10 cellular contexts compared by ENCODE assay signal in the genomic region with DNA sequence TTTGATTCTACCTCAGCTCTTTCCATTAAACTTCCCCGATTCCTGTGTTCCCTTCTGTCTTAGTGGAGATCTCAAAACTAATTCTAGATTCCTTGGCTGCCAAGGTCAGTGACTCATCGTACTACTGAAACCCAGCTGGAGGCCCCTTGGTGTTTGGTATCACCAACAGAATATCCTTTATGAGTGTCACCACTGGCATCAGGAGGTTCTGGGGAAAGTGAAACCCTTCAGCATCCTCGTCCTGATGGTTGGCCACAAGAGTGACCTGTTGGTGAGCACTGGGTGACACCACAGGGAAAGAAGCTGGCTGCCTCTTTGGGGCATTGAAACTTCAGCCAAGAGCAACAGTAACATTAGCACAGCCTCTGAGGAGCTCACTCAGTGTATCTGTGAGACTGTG. TPM values are rescaled to one million over a fixed set of nuclear protein-coding genes. Genes with fewer than 3 reads are reported as not detected.
DNase-seq lines count a peak whose midpoint lies in the region; ATAC-seq and TF ChIP-seq lines count a peak whose summit lies in the region.
"Had no signal": no experiment of that assay in that cellular context is flagged by ENCODE, and none has a peak within 500 bp of the region (broad histone marks: within the 10 kb centered on the region; RNA-seq: fewer than 3 reads in every experiment).

No MANE protein-coding gene starts in this region.

- intact Hi-C loops in mammary epithelial cell (cut with micrococcal nuclease) (loop anchor here (1.0 to 2.0 kb wide), 3 partner anchors 21 to 353 kb away; no protein-coding TSS in a partner anchor), ovary (cut with DNase I) (loop anchor here in 2 of 4 donors (2.0 to 10.0 kb wide), 4 partner anchors 83 to 354 kb away; no protein-coding TSS in a partner anchor)

- no peak for TF ChIP-seq POLR2A in ovary (IDR thresholded peaks at IDR 0.05)

- peak overlapping the region; percentile 31 for H3K9ac ChIP-seq in mammary epithelial cell (ENCODE audit: insufficient read depth, low read length)

- H3K9me3 ChIP-seq in mammary epithelial cell (replicated peaks; ENCODE audit: insufficient read depth, low read length) = no peaks in the 10 kb centered on the region
- H3K9me3 ChIP-seq in ovary = no peaks in the 10 kb centered on the region

- peak overlapping the region; percentile 7 for H3K4me2 ChIP-seq in mammary epithelial cell (ENCODE audit: insufficient read depth, low read depth, low read length)

- H3K4me1 ChIP-seq in mammary epithelial cell (ENCODE audit: insufficient read depth, low read length) (peaks cover 27% of the 10 kb centered on the region), ovary (ENCODE audit: insufficient read depth) (peaks cover 2% of the 10 kb centered on the region)

- H3K36me3 ChIP-seq in GM06990 (ENCODE audit: control insufficient read depth, insufficient read depth, low read length) = peaks cover 11% of the 10 kb centered on the region
- peaks cover 13% of the 10 kb centered on the region for H3K36me3 ChIP-seq in mammary epithelial cell (ENCODE audit: insufficient read depth, low read length)
- no peaks in the 10 kb centered on the region for H3K36me3 ChIP-seq in ovary

- CTCF ChIA-PET in mammary epithelial cell (lab: Charles Lee; ENCODE audit: low non-redundant PET) = no interaction called here

- H3K27me3 ChIP-seq in GM06990 (replicated peaks; ENCODE audit: control insufficient read depth, insufficient read depth, low read length) = no peaks in the 10 kb centered on the region
- H3K27me3 ChIP-seq in mammary epithelial cell (ENCODE audit: insufficient read depth, low read length) = no peaks in the 10 kb centered on the region
- no peaks in the 10 kb centered on the region for H3K27me3 ChIP-seq in ovary

- H4K20me1 ChIP-seq in mammary epithelial cell (ENCODE audit: insufficient read depth, low read length) = no peaks in the 10 kb centered on the region

- in situ Hi-C loops in mammary epithelial cell (cut with MboI; ENCODE audit: low sequenced_read_pairs in 2 of 2) = loop anchor here in 1 of 2 donors (5.0 to 10.0 kb wide), 2 partner anchors 84 to 197 kb away; no protein-coding TSS in a partner anchor
- in situ Hi-C loops in GM13977 (cut with MboI; ENCODE audit: low pct_unique_long_range_greater_than_20kb, low sequenced_read_pairs, unreplicated experiment) = loop anchor here (10.0 to 25.0 kb wide), 2 partner anchors 87 to 189 kb away; no protein-coding TSS in a partner anchor

- H3K27ac ChIP-seq in mammary epithelial cell (ENCODE audit: insufficient read depth, low read depth, low read length) (peak overlapping the region; percentile 63), ovary (peak overlapping the region in 1 of 2 donors; percentile 14)

- no peak for ATAC-seq in HG02938 (IDR thresholded peaks at IDR 0.05; ENCODE audit: unreplicated experiment)
- ATAC-seq in HG03521 (IDR thresholded peaks at IDR 0.05; ENCODE audit: unreplicated experiment) = no peak
- ATAC-seq in GM21576 (IDR thresholded peaks at IDR 0.05; ENCODE audit: unreplicated experiment) = no peak

- no TSS peak for BruUV-seq in mammary epithelial cell (replicated peaks; lab: Mats Ljungman, UMichigan)

- 43% methylated on average over 3 of the region's 3 CpGs for WGBS in mammary epithelial cell (ENCODE audit: low coverage, missing lambda C conversion rate)
- WGBS in ovary, 3 donors = 21 to 32% (median 26%) methylated on average over 3 of the region's 3 CpGs

- TF ChIP-seq CTCF in GM06990 (IDR thresholded peaks at IDR 0.05; ENCODE audit: insufficient read depth, low read length, poor library complexity, severe bottlenecking) = no peak
- TF ChIP-seq CTCF in mammary epithelial cell (conservative IDR thresholded peaks at IDR 0.05 in 1 of 2, IDR thresholded peaks at IDR 0.05 in 1 of 2; ENCODE audit: extremely low read depth in 1 of 2, insufficient read depth in 1 of 2, low read depth in 1 of 2, low read length in 2 of 2) = no peak
- TF ChIP-seq CTCF in ovary (IDR thresholded peaks at IDR 0.05) = no peak
- TF ChIP-seq CTCF in GM13977 (IDR thresholded peaks at IDR 0.05; ENCODE audit: extremely low read depth, insufficient read depth, missing control alignments) = no peak

- dilution Hi-C loops in mammary epithelial cell (cut with HindIII; ENCODE audit: low sequenced_read_pairs) = loop anchor here (5.0 kb wide), 4 partner anchors 49 to 216 kb away; a partner anchor contains a TSS

- H3K4me3 ChIP-seq in GM06990 (replicated peaks; ENCODE audit: low read depth, low read length) (no peak overlapping the region), mammary epithelial cell (replicated peaks in 1 of 3; ENCODE audit: insufficient read depth in 1 of 3, low read depth in 2 of 3, low read length in 3 of 3) (no peak overlapping the region), ovary (no peak overlapping the region)

- DNase-seq in GM06990 (ENCODE audit: extremely low read depth, insufficient read length) (peak; percentile 46), M059J (ENCODE audit: low read depth) (peak; percentile 99), mammary epithelial cell (peak; percentile 97), ovary (peak in 3 of 5 donors; percentile 26 to 52 (median 35)), GM13977 (ENCODE audit: low spot score) (no peak)
- DNase-seq: Kasumi-1 had no signal

- no peaks in the 10 kb centered on the region for H3K79me2 ChIP-seq in mammary epithelial cell (ENCODE audit: insufficient read depth, low read length)

- H2AFZ ChIP-seq in mammary epithelial cell (ENCODE audit: low read depth, low read length) = no peak overlapping the region

- TF ChIP-seq EP300 in ovary (IDR thresholded peaks at IDR 0.05) = no peak

RNA-seq across cellular contexts. Expression of a gene that starts 9.6 kb away (rescaled TPM):
- 2.0 and 3.2 TPM in 2 replicates for total RNA-seq in M059J (2014; rRNA removed; shearing (Covaris generic))
- total RNA-seq in mammary epithelial cell = under 1 TPM in 1 of 2 donors, not detected in 1; 0.17 TPM
- polyA plus RNA-seq in mammary epithelial cell = 0.10 TPM
- polyA minus RNA-seq in mammary epithelial cell = not detected
- total RNA-seq in ovary = 1 to 10 TPM in 2 of 7 donors, under 1 TPM in 4, not detected in 1; 0.36 to 4.2 (median 0.89) TPM
- polyA plus RNA-seq in ovary = 1 to 10 TPM in 1 of 2 donors, under 1 TPM in 1; 0.82 to 1.3 TPM

RNA-seq across cellular contexts. Expression of a gene that starts 41.2 kb away (rescaled TPM):
- total RNA-seq in M059J (2014; rRNA removed; shearing (Covaris generic)) = 41.4 and 49.3 TPM in 2 replicates
- total RNA-seq in mammary epithelial cell (10 to 100 TPM; 22.0 to 27.1 TPM), ovary (10 to 100 TPM; 15.4 to 26.4 (median 18.4) TPM)
- polyA plus RNA-seq in mammary epithelial cell (38.2 TPM), ovary (10 to 100 TPM; 21.7 to 39.4 TPM)
- 20.1 TPM for polyA minus RNA-seq in mammary epithelial cell

RNA-seq across cellular contexts. Expression of a gene that starts 46.7 kb away (rescaled TPM):
- not detected in 2 replicates for total RNA-seq in M059J (2014; rRNA removed; shearing (Covaris generic))
- total RNA-seq in mammary epithelial cell = not detected
- polyA plus RNA-seq in mammary epithelial cell = not detected
- polyA minus RNA-seq in mammary epithelial cell = not detected
- total RNA-seq in ovary = not detected
- not detected for polyA plus RNA-seq in ovary
- total RNA-seq: glomerular endothelial cell had no signal

RNA-seq across cellular contexts. Expression of a gene that starts 48.8 kb away (rescaled TPM):
- 24.0 and 32.6 TPM in 2 replicates for total RNA-seq in M059J (2014; rRNA removed; shearing (Covaris generic))
- total RNA-seq in mammary epithelial cell (10 to 100 TPM; 21.3 to 36.9 TPM), ovary (10 to 100 TPM; 18.8 to 27.7 (median 20.6) TPM)
- polyA plus RNA-seq in mammary epithelial cell (34.1 TPM), ovary (10 to 100 TPM; 20.7 to 37.6 TPM)
- 50.4 TPM for polyA minus RNA-seq in mammary epithelial cell
